Comparison of ENCODE assay signal across 8 cellular contexts in genomic region chr15:51750942-51751686, GRCh38. TPM values are rescaled to one million over a fixed set of nuclear protein-coding genes. Genes with fewer than 3 reads are reported as not detected.
DNase-seq lines count a peak whose midpoint lies in the region; ATAC-seq and TF ChIP-seq lines count a peak whose summit lies in the region.

TMOD2 (plus strand) TSS chr15:51751597; CDS start chr15:51766442, 14,845 bp downstream.

- H2AFZ ChIP-seq in osteoblast (ENCODE audit: low read length), result peak within 1 kb of the TSS; percentile 90

- H3K4me1 ChIP-seq in Panc1 (ENCODE audit: control insufficient read depth, insufficient read depth, low read length) (0 out of 2 replicates have a peak, but pooled peaks cover 3% of the 10 kb centered on the region), osteoblast (ENCODE audit: insufficient read depth, low read length) (peaks cover 6% of the 10 kb centered on the region)

- CTCF ChIA-PET in Panc1 (lab: Charles Lee), result interaction anchor here (0.6 kb wide), 1 partner anchor 101 kb away, joined by 3 read pairs; no protein-coding TSS in a partner anchor

- in situ Hi-C loops in Panc1 (cut with HindIII; ENCODE audit: low pct_unique_long_range_greater_than_20kb, low sequenced_read_pairs), result no loop called here

- H3K9me3 ChIP-seq in Panc1 (ENCODE audit: control insufficient read depth, insufficient read depth, low read depth, low read length) (no peaks in the 10 kb centered on the region), osteoblast (ENCODE audit: low read depth, low read length) (no peaks in the 10 kb centered on the region)

- H3K27ac Mint-ChIP-seq in activated naive CD8-positive, alpha-beta T cell, result peak within 1 kb of the TSS; percentile 61

- H3K9me3 Mint-ChIP-seq in activated naive CD8-positive, alpha-beta T cell (ENCODE audit: low read depth), result no peaks in the 10 kb centered on the region

- POLR2A ChIA-PET in Panc1 (lab: Charles Lee), result no interaction called here

- H3K36me3 Mint-ChIP-seq in activated naive CD8-positive, alpha-beta T cell, result no peaks in the 10 kb centered on the region

- peak within 1 kb of the TSS; percentile 82 for H3K4me2 ChIP-seq in osteoblast (ENCODE audit: insufficient read depth, low read length)

- H3K4me3 Mint-ChIP-seq in activated naive CD8-positive, alpha-beta T cell, result peak within 1 kb of the TSS; percentile 88

- intact Hi-C loops in Panc1 (cut with micrococcal nuclease; ENCODE audit: unreplicated experiment) (no loop called here), Right ventricle myocardium superior (cut with DNase I) (no loop called here)

- peak; percentile 45 for ATAC-seq in GM18520 (IDR thresholded peaks at IDR 0.05; ENCODE audit: unreplicated experiment)
- peak; percentile 73 for ATAC-seq in HG03066 (IDR thresholded peaks at IDR 0.05; ENCODE audit: low read depth, unreplicated experiment)
- ATAC-seq in Panc1, result peak; percentile 98
- ATAC-seq in Right ventricle myocardium superior (ENCODE audit: poor library complexity), result peak; percentile 97

- H4K20me1 ChIP-seq in osteoblast (ENCODE audit: insufficient read depth, low read length), result no peaks in the 10 kb centered on the region

- H3K36me3 ChIP-seq in Panc1 (ENCODE audit: control insufficient read depth, insufficient read depth, low read length) (no peaks in the 10 kb centered on the region), osteoblast (ENCODE audit: insufficient read depth, low read length) (no peaks in the 10 kb centered on the region)

- H3K27me3 Mint-ChIP-seq in activated naive CD8-positive, alpha-beta T cell, result peaks cover 2% of the 10 kb centered on the region

- H3K4me3 ChIP-seq in Panc1 (ENCODE audit: low read depth in 2 of 2, low read length in 2 of 2) (peak within 1 kb of the TSS; percentile 54 to 59), osteoblast (ENCODE audit: insufficient read depth, low read length) (peak within 1 kb of the TSS; percentile 72)

- no peak within 1 kb of the TSS for H3K27ac ChIP-seq in Panc1 (ENCODE audit: low read length)
- H3K27ac ChIP-seq in osteoblast (ENCODE audit: low read depth, low read length), result no peak within 1 kb of the TSS

- DNase-seq in AG08395 (ENCODE audit: low spot score) (peak; percentile 52), Panc1 (ENCODE audit: low read depth, low spot score) (no peak), Right ventricle myocardium superior (peak; percentile 70), osteoblast (ENCODE audit: insufficient read length, low spot score, missing footprints) (peak; percentile 82), epidermal melanocyte (ENCODE audit: insufficient read length, low spot score) (no peak)

- no TSS peak for BruUV-seq in Panc1 (replicated peaks; lab: Mats Ljungman, UMichigan)

- TF ChIP-seq CTCF in Panc1 (IDR thresholded peaks at IDR 0.05) (no peak), osteoblast (IDR thresholded peaks at IDR 0.05; ENCODE audit: extremely low read depth, low read depth, low read length) (no peak)

- peaks cover 32% of the 10 kb centered on the region for H3K4me1 Mint-ChIP-seq in activated naive CD8-positive, alpha-beta T cell (ENCODE audit: low read depth)

- H3K79me2 ChIP-seq in osteoblast (ENCODE audit: insufficient read depth, low read length), result no peaks in the 10 kb centered on the region

- peaks cover 39% of the 10 kb centered on the region for H3K27me3 ChIP-seq in Panc1 (ENCODE audit: control insufficient read depth, insufficient read depth, low read length)
- H3K27me3 ChIP-seq in osteoblast (ENCODE audit: insufficient read depth, low read length), result peaks cover 40% of the 10 kb centered on the region

RNA-seq across cellular contexts. Expression of gene TMOD2, which starts in this region (rescaled TPM):
- total RNA-seq in Panc1 (2021; ENCODE audit: unreplicated experiment) (1.7 TPM), Right ventricle myocardium superior (7.3 TPM), osteoblast (9.8 and 10.3 TPM in 2 replicates)
- polyA plus RNA-seq in Panc1 (2012; ENCODE audit: insufficient read length), result 0.97 TPM

Comparison
In these comparisons a context has a peak if more than half of its experiments do, and no peak if none do; other contexts are left out.
1. DNase-seq: peak in AG08395 (single experiment), Right ventricle myocardium superior (single experiment) and osteoblast (single experiment); none in Panc1 (single experiment) and epidermal melanocyte (single experiment).
2. ATAC-seq: peak in every context shown above with its lines; median percentile 98 in Panc1; 97 in Right ventricle myocardium superior; 73 in HG03066; 45 in GM18520.